In genomic region chr6:109382576-109383437, GRCh38 we compare ENCODE assay signal across 8 cellular contexts. TPM values are rescaled to one million over a fixed set of nuclear protein-coding genes. Genes with fewer than 3 reads are reported as not detected.
DNase-seq lines count a peak whose midpoint lies in the region; ATAC-seq and TF ChIP-seq lines count a peak whose summit lies in the region.

No MANE protein-coding gene starts in this region.

- peak overlapping the region; percentile 99 for H3K27ac Mint-ChIP-seq in activated B cell treated with CpG ODN at 0.5 μM for 24 hours

- H3K4me1 Mint-ChIP-seq in activated B cell treated with CpG ODN at 0.5 μM for 24 hours, result peaks cover 40% of the 10 kb centered on the region

- WGBS in spleen, 5 donors, result 0 to 1% (median 0%) methylated on average over 32 to 42 of the region's 42 CpGs

- POLR2A ChIA-PET in activated B cell treated with CpG ODN at 0.5 μM for 24 hours (lab: Charles Lee), result interaction anchor here (0.7 to 4.7 kb wide), 30 partner anchors 9 to 1492 kb away, joined by 3 to 104 read pairs (median 6); partner anchors contain the start of genes AFG1L, AK9, AMD1 and CDC40

- H3K9me3 ChIP-seq in spleen, result no peaks in the 10 kb centered on the region

- peak; percentile 73 for ATAC-seq in GM18909 (IDR thresholded peaks at IDR 0.05; ENCODE audit: poor library complexity, unreplicated experiment)
- peak; percentile 68 for ATAC-seq in HG03196 (IDR thresholded peaks at IDR 0.05; ENCODE audit: unreplicated experiment)
- ATAC-seq in activated B cell treated with CpG ODN at 0.5 μM for 24 hours (ENCODE audit: low read depth), result peak; percentile 74

- intact Hi-C loops in activated B cell treated with CpG ODN at 0.5 μM for 24 hours (cut with micrococcal nuclease) (loop anchor here (1.0 to 10.0 kb wide), 19 partner anchors 9 to 1492 kb away; partner anchors contain the start of genes AFG1L, AK9, AMD1 and ARMC2), spleen (cut with DNase I; ENCODE audit: low total_unique reads) (loop anchor here (5.0 to 10.0 kb wide), 2 partner anchors 62 to 196 kb away; partner anchors contain the start of genes PPIL6 and SMPD2)

- H3K36me3 Mint-ChIP-seq in activated B cell treated with CpG ODN at 0.5 μM for 24 hours (ENCODE audit: low read depth), result peaks cover 37% of the 10 kb centered on the region

- H3K4me3 ChIP-seq in AG09309 (ENCODE audit: control insufficient read depth, low read depth, low read length) (peak overlapping the region; percentile 69), spleen (peak overlapping the region; percentile 83 to 96 (median 88))

- H3K27me3 Mint-ChIP-seq in activated B cell treated with CpG ODN at 0.5 μM for 24 hours, result no peaks in the 10 kb centered on the region

- peak overlapping the region; percentile 97 for H3K4me3 Mint-ChIP-seq in activated B cell treated with CpG ODN at 0.5 μM for 24 hours

- peaks cover 32 to 67% (median 48%) of the 10 kb centered on the region in 6 donors for H3K4me1 ChIP-seq in spleen

- DNase-seq in AG09309 (ENCODE audit: low read depth), result peak; percentile 79
- DNase-seq in NCI-H2227 treated with DMSO at 0.1 percent for 48 hours (lab: John Stamatoyannopoulos, UW), result peak; percentile 95
- peak; percentile 93 for DNase-seq in activated B cell treated with CpG ODN at 0.5 μM for 24 hours
- peak; percentile 40 to 99 (median 92) for DNase-seq in caudate nucleus (lab: John Stamatoyannopoulos, UW)
- DNase-seq in inferior parietal cortex (ENCODE audit: extremely low spot score), result peak; percentile 89
- DNase-seq in spleen, result peak; percentile 99

- H3K27me3 ChIP-seq in spleen (replicated peaks in 1 of 7), result no peaks in the 10 kb centered on the region

- H3K27ac ChIP-seq in caudate nucleus (ENCODE audit: low read depth, low read length) (peak overlapping the region; percentile 100), spleen (peak overlapping the region; percentile 94 to 100 (median 100))

- peaks cover 0 to 17% (median 1%) of the 10 kb centered on the region in 6 donors for H3K36me3 ChIP-seq in spleen

- CTCF ChIA-PET in activated B cell treated with CpG ODN at 0.5 μM for 24 hours (lab: Charles Lee), result interaction anchor here (0.7 to 5.5 kb wide), 17 partner anchors 9 to 841 kb away, joined by 3 to 118 read pairs (median 6); partner anchors contain the start of genes AK9, CEP57L1, FIG4 and MICAL1

- TF ChIP-seq POLR2A in spleen (IDR thresholded peaks at IDR 0.05), result peak in 2 of 3 donors; percentile 3 to 56

- TF ChIP-seq CTCF in AG09309 (IDR thresholded peaks at IDR 0.05; ENCODE audit: control insufficient read depth, insufficient read depth, low read depth, low read length, missing control alignments) (peak; percentile 39), activated B cell treated with CpG ODN at 0.5 μM for 24 hours (IDR thresholded peaks at IDR 0.05) (peak; percentile 80), spleen (IDR thresholded peaks at IDR 0.05 in 8 of 11, conservative IDR thresholded peaks at IDR 0.05 in 3 of 11) (peak in 10 of 11 experiments; percentile 6 to 70 (median 57))

- H3K9me3 Mint-ChIP-seq in activated B cell treated with CpG ODN at 0.5 μM for 24 hours, result no peaks in the 10 kb centered on the region

RNA-seq across cellular contexts. Expression of gene CD164, which starts 0.5 kb away (rescaled TPM):
- total RNA-seq in activated B cell treated with CpG ODN at 0.5 μM for 24 hours (165 and 189 TPM in 2 replicates), spleen (100 to 1,000 TPM; 179 to 249 (median 213) TPM)
- polyA plus RNA-seq in spleen, result 100 to 1,000 TPM in 2 of 3 donors, 10 to 100 TPM in 1; 79.4 to 119 (median 105) TPM

RNA-seq across cellular contexts. Expression of gene PPIL6, which starts 57.6 kb away (rescaled TPM):
- 0.73 and 0.91 TPM in 2 replicates for total RNA-seq in activated B cell treated with CpG ODN at 0.5 μM for 24 hours
- total RNA-seq in spleen, result 1 to 10 TPM in 2 of 7 donors, under 1 TPM in 5; 0.19 to 4.8 (median 0.91) TPM
- under 1 TPM; 0.13 to 0.70 (median 0.36) TPM for polyA plus RNA-seq in spleen

RNA-seq across cellular contexts. Expression of gene SMPD2, which starts 57.7 kb away (rescaled TPM):
- total RNA-seq in activated B cell treated with CpG ODN at 0.5 μM for 24 hours, result 24.9 and 28.2 TPM in 2 replicates
- total RNA-seq in spleen, result 10 to 100 TPM; 11.4 to 21.4 (median 18.9) TPM
- polyA plus RNA-seq in spleen, result 10 to 100 TPM; 15.6 to 21.0 (median 18.9) TPM

Comparison
In these comparisons a context has a peak if more than half of its experiments do, and no peak if none do; other contexts are left out.
1. Peak in every context shown above with its lines: DNase-seq, ATAC-seq, H3K4me3 ChIP-seq and H3K27ac ChIP-seq.